Comparison of ENCODE assay signal across 9 cellular contexts in genomic region chr12:111056618-111057521, GRCh38. TPM values are rescaled to one million over a fixed set of nuclear protein-coding genes. Genes with fewer than 3 reads are reported as not detected.
DNase-seq lines count a peak whose midpoint lies in the region; ATAC-seq and TF ChIP-seq lines count a peak whose summit lies in the region.
"Had no signal": no experiment of that assay in that cellular context is flagged by ENCODE, and none has a peak within 500 bp of the region (broad histone marks: within the 10 kb centered on the region; RNA-seq: fewer than 3 reads in every experiment).

No MANE protein-coding gene starts in this region.

- ATAC-seq in GM18511 (IDR thresholded peaks at IDR 0.05; ENCODE audit: unreplicated experiment) (no peak), GM19023 (IDR thresholded peaks at IDR 0.05; ENCODE audit: unreplicated experiment) (no peak), GM19328 (IDR thresholded peaks at IDR 0.05; ENCODE audit: unreplicated experiment) (no peak)

- peak overlapping the region in 1 of 2 donors; percentile 17 for H3K4me3 ChIP-seq in CD4-positive, alpha-beta memory T cell (ENCODE audit: low read length in 2 of 2)
- no peak overlapping the region for H3K4me3 ChIP-seq in neural progenitor cell
- H3K4me3 ChIP-seq in brain microvascular endothelial cell (ENCODE audit: low read depth, low read length), result no peak overlapping the region
- H3K4me3 ChIP-seq: adrenal gland had no signal

- peaks cover 31 to 35% (median 33%) of the 10 kb centered on the region in 4 donors for H3K4me1 Mint-ChIP-seq in CD4-positive, alpha-beta memory T cell
- peaks cover 28% of the 10 kb centered on the region for H3K4me1 Mint-ChIP-seq in activated T-helper 1 cell treated with anti-CD3 and anti-CD28 coated beads, Interleukin-12 subunit alpha, Interleukin-12 subunit beta, Interleukin-2, Interleukin-4 antibody, amounts not matched to agents 30 ng/mL and 10 ng/mL and 1 ng/mL, durations not matched to agents 14 hours and 24 hours and 36 hours (ENCODE audit: low read depth)
- peaks cover 40% of the 10 kb centered on the region for H3K4me1 Mint-ChIP-seq in neural progenitor cell

- no peaks in the 10 kb centered on the region for H3K27me3 ChIP-seq in CD4-positive, alpha-beta memory T cell (ENCODE audit: insufficient read depth, low read length)
- H3K27me3 ChIP-seq in neural progenitor cell (no peaks in the 10 kb centered on the region), brain microvascular endothelial cell (replicated peaks) (no peaks in the 10 kb centered on the region)
- H3K27me3 ChIP-seq: adrenal gland had no signal

- in situ Hi-C loops in brain microvascular endothelial cell (cut with HindIII; ENCODE audit: low pct_ligation_motif_present, low sequenced_read_pairs), result no loop called here

- no peak overlapping the region for H3K9ac ChIP-seq in neural progenitor cell

- CTCF ChIA-PET in CD4-positive, alpha-beta memory T cell (lab: Charles Lee; ENCODE audit: partially characterized antibody), result interaction anchor here (0.8 to 0.9 kb wide), 2 partner anchors 16 to 24 kb away, joined by 3 read pairs; no protein-coding TSS in a partner anchor

- H3K27ac ChIP-seq in CD4-positive, alpha-beta memory T cell (ENCODE audit: low read depth, low read length), result peak overlapping the region; percentile 39
- no peak overlapping the region for H3K27ac ChIP-seq in neural progenitor cell
- H3K27ac ChIP-seq in brain microvascular endothelial cell, result no peak overlapping the region

- H3K36me3 ChIP-seq in CD4-positive, alpha-beta memory T cell (ENCODE audit: insufficient read depth, low read length), result no peaks in the 10 kb centered on the region
- no peaks in the 10 kb centered on the region for H3K36me3 ChIP-seq in neural progenitor cell
- no peaks in the 10 kb centered on the region for H3K36me3 ChIP-seq in brain microvascular endothelial cell (replicated peaks)
- H3K36me3 ChIP-seq: adrenal gland had no signal

- H3K4me3 Mint-ChIP-seq in CD4-positive, alpha-beta memory T cell, result peak overlapping the region in 7 of 8 donors; percentile 37 to 88 (median 62)
- peak overlapping the region; percentile 7 for H3K4me3 Mint-ChIP-seq in activated T-helper 1 cell treated with anti-CD3 and anti-CD28 coated beads, Interleukin-12 subunit alpha, Interleukin-12 subunit beta, Interleukin-2, Interleukin-4 antibody, amounts not matched to agents 30 ng/mL and 10 ng/mL and 1 ng/mL, durations not matched to agents 14 hours and 24 hours and 36 hours
- no peak overlapping the region for H3K4me3 Mint-ChIP-seq in neural progenitor cell

- no peaks in the 10 kb centered on the region for H3K79me2 ChIP-seq in neural progenitor cell (ENCODE audit: low read depth)

- H3F3A ChIP-seq in neural progenitor cell (ENCODE audit: low read depth), result no peaks in the 10 kb centered on the region

- H3K9me3 Mint-ChIP-seq in CD4-positive, alpha-beta memory T cell, result peaks cover 0 to 16% (median 5%) of the 10 kb centered on the region in 8 donors
- peaks cover 18% of the 10 kb centered on the region for H3K9me3 Mint-ChIP-seq in activated T-helper 1 cell treated with anti-CD3 and anti-CD28 coated beads, Interleukin-12 subunit alpha, Interleukin-12 subunit beta, Interleukin-2, Interleukin-4 antibody, amounts not matched to agents 30 ng/mL and 10 ng/mL and 1 ng/mL, durations not matched to agents 14 hours and 24 hours and 36 hours
- H3K9me3 Mint-ChIP-seq in neural progenitor cell, result no peaks in the 10 kb centered on the region

- no peak overlapping the region for H3K4me2 ChIP-seq in neural progenitor cell

- peak; percentile 68 to 80 (median 74) for DNase-seq in CD4-positive, alpha-beta memory T cell
- DNase-seq in OCI-M1 (lab: John Stamatoyannopoulos, UW) (peak; percentile 36), neural progenitor cell (ENCODE audit: low spot score) (no peak), brain microvascular endothelial cell (no peak)
- DNase-seq in activated T-helper 1 cell treated with anti-CD3 and anti-CD28 coated beads, Interleukin-12 subunit alpha, Interleukin-12 subunit beta, Interleukin-2, Interleukin-4 antibody, amounts not matched to agents 30 ng/mL and 10 ng/mL and 1 ng/mL, durations not matched to agents 14 hours and 24 hours and 36 hours (ENCODE audit: low spot score), result peak; percentile 54

- H3K27ac Mint-ChIP-seq in CD4-positive, alpha-beta memory T cell, result peak overlapping the region; percentile 79 to 98 (median 95)
- peak overlapping the region; percentile 98 for H3K27ac Mint-ChIP-seq in activated T-helper 1 cell treated with anti-CD3 and anti-CD28 coated beads, Interleukin-12 subunit alpha, Interleukin-12 subunit beta, Interleukin-2, Interleukin-4 antibody, amounts not matched to agents 30 ng/mL and 10 ng/mL and 1 ng/mL, durations not matched to agents 14 hours and 24 hours and 36 hours
- H3K27ac Mint-ChIP-seq in neural progenitor cell, result peak overlapping the region; percentile 15

- no peaks in the 10 kb centered on the region for H3K27me3 Mint-ChIP-seq in CD4-positive, alpha-beta memory T cell
- H3K27me3 Mint-ChIP-seq in activated T-helper 1 cell treated with anti-CD3 and anti-CD28 coated beads, Interleukin-12 subunit alpha, Interleukin-12 subunit beta, Interleukin-2, Interleukin-4 antibody, amounts not matched to agents 30 ng/mL and 10 ng/mL and 1 ng/mL, durations not matched to agents 14 hours and 24 hours and 36 hours (ENCODE audit: insufficient read depth), result no peaks in the 10 kb centered on the region
- no peaks in the 10 kb centered on the region for H3K27me3 Mint-ChIP-seq in neural progenitor cell (ENCODE audit: insufficient read depth, low read depth)

- intact Hi-C loops in CD4-positive, alpha-beta memory T cell (cut with micrococcal nuclease), result no loop called here
- intact Hi-C loops in activated T-helper 1 cell treated with anti-CD3 and anti-CD28 coated beads, Interleukin-12 subunit alpha, Interleukin-12 subunit beta, Interleukin-2, Interleukin-4 antibody, amounts not matched to agents 30 ng/mL and 10 ng/mL and 1 ng/mL, durations not matched to agents 14 hours and 24 hours and 36 hours (cut with micrococcal nuclease), result no loop called here

- H2AFZ ChIP-seq in neural progenitor cell (replicated peaks), result no peak overlapping the region

- H4K20me1 ChIP-seq in neural progenitor cell (ENCODE audit: low read depth), result no peaks in the 10 kb centered on the region

- H3K9me3 ChIP-seq in CD4-positive, alpha-beta memory T cell (ENCODE audit: control insufficient read depth in 1 of 2, low read length in 2 of 2), result peaks cover 0 to 5% of the 10 kb centered on the region in 2 donors
- no peaks in the 10 kb centered on the region for H3K9me3 ChIP-seq in neural progenitor cell (ENCODE audit: low read depth)
- H3K9me3 ChIP-seq: adrenal gland had no signal

- POLR2A ChIA-PET in CD4-positive, alpha-beta memory T cell (lab: Charles Lee; ENCODE audit: partially characterized antibody), result interaction anchor here (0.7 to 3.0 kb wide), 8 partner anchors 10 to 607 kb away, joined by 3 to 10 read pairs (median 4); partner anchors contain the start of gene ARPC3

- TF ChIP-seq CTCF in neural progenitor cell (IDR thresholded peaks at IDR 0.05), result no peak
- TF ChIP-seq CTCF in brain microvascular endothelial cell (IDR thresholded peaks at IDR 0.05; ENCODE audit: low read depth, low read length, missing control alignments), result no peak

- no peaks in the 10 kb centered on the region for H3K36me3 Mint-ChIP-seq in CD4-positive, alpha-beta memory T cell
- H3K36me3 Mint-ChIP-seq in activated T-helper 1 cell treated with anti-CD3 and anti-CD28 coated beads, Interleukin-12 subunit alpha, Interleukin-12 subunit beta, Interleukin-2, Interleukin-4 antibody, amounts not matched to agents 30 ng/mL and 10 ng/mL and 1 ng/mL, durations not matched to agents 14 hours and 24 hours and 36 hours (ENCODE audit: low read depth), result peaks cover 14% of the 10 kb centered on the region
- no peaks in the 10 kb centered on the region for H3K36me3 Mint-ChIP-seq in neural progenitor cell

- H3K4me1 ChIP-seq in CD4-positive, alpha-beta memory T cell (ENCODE audit: insufficient read depth, low read length), result peaks cover 35% of the 10 kb centered on the region
- peaks cover 5% of the 10 kb centered on the region for H3K4me1 ChIP-seq in neural progenitor cell
- H3K4me1 ChIP-seq: adrenal gland had no signal

RNA-seq across cellular contexts. Expression of gene CUX2, which starts 22.9 kb away (rescaled TPM):
- not detected for total RNA-seq in CD4-positive, alpha-beta memory T cell
- not detected for polyA plus RNA-seq in CD4-positive, alpha-beta memory T cell
- not detected in 2 replicates for total RNA-seq in activated T-helper 1 cell treated with anti-CD3 and anti-CD28 coated beads, Interleukin-12 subunit alpha, Interleukin-12 subunit beta, Interleukin-2, Interleukin-4 antibody, amounts not matched to agents 30 ng/mL and 10 ng/mL and 1 ng/mL, durations not matched to agents 14 hours and 24 hours and 36 hours
- 2.1 and 2.5 TPM in 2 replicates for total RNA-seq in neural progenitor cell (ENCODE audit: low replicate concordance)

Comparison
In these comparisons a context has a peak if more than half of its experiments do, and no peak if none do; other contexts are left out.
1. DNase-seq: peak in CD4-positive, alpha-beta memory T cell (5 of 5), OCI-M1 (single experiment) and activated T-helper 1 cell treated with anti-CD3 and anti-CD28 coated beads, Interleukin-12 subunit alpha, Interleukin-12 subunit beta, Interleukin-2, Interleukin-4 antibody, amounts not matched to agents 30 ng/mL and 10 ng/mL and 1 ng/mL, durations not matched to agents 14 hours and 24 hours and 36 hours (single experiment); none in neural progenitor cell (single experiment) and brain microvascular endothelial cell (single experiment).
2. H3K27ac Mint-ChIP-seq: peak in every context shown above with its lines; median percentile 98 in activated T-helper 1 cell treated with anti-CD3 and anti-CD28 coated beads, Interleukin-12 subunit alpha, Interleukin-12 subunit beta, Interleukin-2, Interleukin-4 antibody, amounts not matched to agents 30 ng/mL and 10 ng/mL and 1 ng/mL, durations not matched to agents 14 hours and 24 hours and 36 hours; 95 in CD4-positive, alpha-beta memory T cell; 15 in neural progenitor cell.